Comparison of ENCODE assay signal across 10 cellular contexts in genomic region chr9:109149722-109150121, GRCh38. TPM values are rescaled to one million over a fixed set of nuclear protein-coding genes. Genes with fewer than 3 reads are reported as not detected.
"Had no signal": no experiment of that assay in that cellular context is flagged by ENCODE, and none has a peak within 500 bp of the region (broad histone marks: within the 10 kb centered on the region; RNA-seq: fewer than 3 reads in every experiment).

No MANE protein-coding gene starts in this region.

- ATAC-seq: GM23338, HepG2 had no signal

- H3K4me1 Mint-ChIP-seq: GM23338, H9 had no signal

- H3K27ac Mint-ChIP-seq: GM23338, H9, IgD-negative memory B cell had no signal

- H3K4me3 Mint-ChIP-seq: GM23338, H9, IgD-negative memory B cell had no signal

- DNase-seq: H9, HCEC 1CT, KG1 had no signal

- H3K4me3 ChIP-seq: GM23338 had no signal

- H3K27ac ChIP-seq: HL-60 had no signal

- FAIRE-seq: H1, H54, HepG2 had no signal

RNA-seq across cellular contexts. Expression of gene FRRS1L, which starts 17.3 kb away (rescaled TPM):
- total RNA-seq: HT1080 had no signal
- polyA plus RNA-seq: IgD-negative memory B cell had no signal
